Comparison of ENCODE assay signal across 1 cellular context in genomic region chr14:91113829-91114078, GRCh38.
A peak's percentile ranks its signal among the peaks of the same experiment; 100 is the strongest.
TF ChIP-seq lines count a peak whose summit lies in the region.

Gene DGLUCY (plus strand): TSS chr14:91114073. CDS start chr14:91160295, 46,222 bp downstream.

TF ChIP-seq in HEK293, 187 proteins besides CTCF, POLR2A, EP300 and RAD21 (continued from another document):
- no peak for TF ChIP-seq REST (tag by site-specific recombination; IDR thresholded peaks at IDR 0.05)
- no peak for TF ChIP-seq OVOL3 (tag by site-specific recombination; IDR thresholded peaks at IDR 0.05)
- TF ChIP-seq PRDM6 (tag by site-specific recombination; IDR thresholded peaks at IDR 0.05) = no peak
- TF ChIP-seq TSHZ1 (tag by site-specific recombination; IDR thresholded peaks at IDR 0.05; ENCODE audit: borderline replicate concordance) = no peak
- TF ChIP-seq ZNF692 (tag by site-specific recombination; IDR thresholded peaks at IDR 0.05) = peak; percentile 54; the same call in 1 of the 2 replicates
- TF ChIP-seq ZNF18 (tag by site-specific recombination; IDR thresholded peaks at IDR 0.05) = no peak
- TF ChIP-seq ZBTB11 (tag by site-specific recombination; conservative IDR thresholded peaks at IDR 0.05; ENCODE audit: low read depth) = no peak
- no peak for TF ChIP-seq ZNF513 (tag by site-specific recombination; IDR thresholded peaks at IDR 0.05)
- TF ChIP-seq ZNF701 (tag by site-specific recombination; IDR thresholded peaks at IDR 0.05) = no peak
- TF ChIP-seq ZNF830 (tag by site-specific recombination; IDR thresholded peaks at IDR 0.05; ENCODE audit: low read depth) = no peak
- no peak for TF ChIP-seq ZNF16 (tag by site-specific recombination; IDR thresholded peaks at IDR 0.05; ENCODE audit: low read depth)
- peak; percentile 20; the same call in 1 of the 2 replicates for TF ChIP-seq ZNF449 (tag by site-specific recombination; IDR thresholded peaks at IDR 0.05)
- no peak for TF ChIP-seq ZNF747 (tag by site-specific recombination; IDR thresholded peaks at IDR 0.05)
- TF ChIP-seq ZNF514 (tag by site-specific recombination; IDR thresholded peaks at IDR 0.05) = no peak
- TF ChIP-seq MEIS1 (CRISPR knock-in tag; IDR thresholded peaks at IDR 0.05; ENCODE audit: borderline replicate concordance) = no peak
- no peak for TF ChIP-seq ZSCAN4 (tag by site-specific recombination; IDR thresholded peaks at IDR 0.05)
